8 cellular contexts compared by ENCODE assay signal in the genomic region with DNA sequence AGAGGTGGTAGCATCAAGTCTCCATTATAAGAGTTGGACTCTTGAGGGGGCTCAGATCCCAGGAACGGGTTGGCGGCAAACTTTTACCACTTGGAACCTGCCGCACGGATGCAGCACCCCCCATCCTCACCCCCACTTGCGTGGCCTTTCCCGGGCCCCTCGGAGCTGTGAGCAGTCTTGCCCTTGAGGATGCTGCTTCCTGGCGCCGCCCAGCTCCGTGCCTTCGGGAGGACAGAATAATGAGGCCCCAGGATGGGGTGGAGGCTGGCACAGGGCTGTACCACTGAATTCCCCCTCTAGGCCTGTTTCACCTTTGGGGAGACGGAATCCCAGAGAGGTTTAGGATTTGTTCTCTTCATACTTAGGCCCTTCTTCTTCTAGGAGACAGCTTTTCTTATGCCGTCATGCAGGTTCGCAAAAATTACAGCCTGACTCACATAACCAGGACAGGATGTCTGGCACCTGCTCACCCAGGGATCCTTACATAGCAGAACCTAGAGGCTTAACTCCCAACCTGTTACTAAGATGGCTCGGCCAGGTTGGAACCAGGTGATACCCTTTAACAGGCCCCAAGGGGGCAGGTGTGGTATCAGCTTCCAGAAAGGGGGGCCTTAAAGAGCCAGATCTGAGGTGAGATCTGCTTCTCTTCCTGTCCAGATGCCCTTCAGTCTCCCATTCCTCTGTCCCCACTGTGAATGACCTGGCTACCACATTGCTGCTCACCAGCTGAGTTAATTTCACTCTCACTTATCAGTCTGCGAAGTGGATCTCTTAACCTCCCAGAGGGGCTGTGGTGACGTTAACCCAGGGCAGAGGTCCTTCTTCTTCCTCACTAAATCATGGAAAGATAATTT. TPM values are rescaled to one million over a fixed set of nuclear protein-coding genes. Genes with fewer than 3 reads are reported as not detected.
DNase-seq lines count a peak whose midpoint lies in the region; ATAC-seq and TF ChIP-seq lines count a peak whose summit lies in the region.

No MANE protein-coding gene starts in this region.

- peaks cover 11% of the 10 kb centered on the region for H3K4me1 Mint-ChIP-seq in Caco-2 (ENCODE audit: low read depth, unreplicated experiment)
- H3K4me1 Mint-ChIP-seq in dendritic cell treated with granulocyte-macrophage colony-stimulating factor and Interleukin-4, amounts not matched to agents 40 ng/mL and 50 ng/mL, for 4 days (ENCODE audit: low read depth) = peaks cover 30% of the 10 kb centered on the region
- peaks cover 61% of the 10 kb centered on the region for H3K4me1 Mint-ChIP-seq in nephron progenitor cell

- TF ChIP-seq CTCF in Caco-2 (IDR thresholded peaks at IDR 0.05; ENCODE audit: insufficient read depth in 1 of 2, low read depth in 1 of 2, low read length in 1 of 2, severe bottlenecking in 1 of 2, unreplicated experiment in 1 of 2) (no peak), nephron progenitor cell (IDR thresholded peaks at IDR 0.05) (no peak)

- H3K36me3 Mint-ChIP-seq in Caco-2 (ENCODE audit: insufficient read depth, unreplicated experiment) = peaks cover 39% of the 10 kb centered on the region
- H3K36me3 Mint-ChIP-seq in dendritic cell treated with granulocyte-macrophage colony-stimulating factor and Interleukin-4, amounts not matched to agents 40 ng/mL and 50 ng/mL, for 4 days (ENCODE audit: low read depth) = no peaks in the 10 kb centered on the region
- H3K36me3 Mint-ChIP-seq in nephron progenitor cell (ENCODE audit: low read depth) = no peaks in the 10 kb centered on the region

- ATAC-seq in GM18517 (IDR thresholded peaks at IDR 0.05; ENCODE audit: unreplicated experiment) = no peak

- POLR2A ChIA-PET in Caco-2 (lab: Charles Lee) = interaction anchor here (1.9 kb wide), 2 partner anchors 9 to 13 kb away, joined by 5 to 7 read pairs; no protein-coding TSS in a partner anchor

- peaks cover 2% of the 10 kb centered on the region; the same call in 1 of the 2 replicates for H3K36me3 ChIP-seq in Caco-2 (ENCODE audit: control insufficient read depth, insufficient read depth, low read length)

- H3K27me3 ChIP-seq in Caco-2 (replicated peaks; ENCODE audit: control insufficient read depth, insufficient read depth, low read length) = no peaks in the 10 kb centered on the region

- no peaks in the 10 kb centered on the region for H3K9me3 ChIP-seq in Caco-2

- TSS peak; percentile 34 for BruUV-seq in Caco-2 (replicated peaks; lab: Mats Ljungman, UMichigan)

- H3K27me3 Mint-ChIP-seq in Caco-2 (ENCODE audit: insufficient read depth, unreplicated experiment) = no peaks in the 10 kb centered on the region
- H3K27me3 Mint-ChIP-seq in dendritic cell treated with granulocyte-macrophage colony-stimulating factor and Interleukin-4, amounts not matched to agents 40 ng/mL and 50 ng/mL, for 4 days = peaks cover 60% of the 10 kb centered on the region
- H3K27me3 Mint-ChIP-seq in nephron progenitor cell (ENCODE audit: low read depth, poor library complexity) = peaks cover 70% of the 10 kb centered on the region

- DNase-seq in Caco-2 (no peak), NCI-H2107 (lab: John Stamatoyannopoulos, UW) (peak; percentile 48), nephron progenitor cell (no peak), GM19240 (ENCODE audit: insufficient read length, low spot score) (no peak), NCI-H1694 (lab: John Stamatoyannopoulos, UW) (no peak)
- no peak for DNase-seq in stimulated activated CD4-positive, alpha-beta T cell treated with anti-CD3 and anti-CD28 coated beads, Interleukin-15, amount 100 ng/mL, for 24 hours

- H3K4me3 Mint-ChIP-seq in Caco-2 (ENCODE audit: unreplicated experiment) (peak overlapping the region; percentile 76), nephron progenitor cell (peak overlapping the region; percentile 79)
- peak overlapping the region; percentile 62 for H3K4me3 Mint-ChIP-seq in dendritic cell treated with granulocyte-macrophage colony-stimulating factor and Interleukin-4, amounts not matched to agents 40 ng/mL and 50 ng/mL, for 4 days

- H3K4me1 ChIP-seq in Caco-2 = peaks cover 69% of the 10 kb centered on the region

- H3K27ac Mint-ChIP-seq in Caco-2 (ENCODE audit: unreplicated experiment) = no peak overlapping the region
- no peak overlapping the region for H3K27ac Mint-ChIP-seq in dendritic cell treated with granulocyte-macrophage colony-stimulating factor and Interleukin-4, amounts not matched to agents 40 ng/mL and 50 ng/mL, for 4 days
- H3K27ac Mint-ChIP-seq in nephron progenitor cell = no peak overlapping the region

- peak overlapping the region; percentile 83 for H3K4me3 ChIP-seq in Caco-2 (ENCODE audit: low read depth, low read length)

- CTCF ChIA-PET in Caco-2 (lab: Charles Lee) = interaction anchor here (0.7 to 1.2 kb wide), 4 partner anchors 14 to 1524 kb away, joined by 3 to 5 read pairs (median 4); partner anchors contain the start of gene KDF1

- intact Hi-C loops in Caco-2 (cut with micrococcal nuclease; ENCODE audit: unreplicated experiment) = loop anchor here (5.0 kb wide), 1 partner anchor 298 kb away; the partner anchor contains the start of gene ARID1A
- intact Hi-C loops in dendritic cell treated with granulocyte-macrophage colony-stimulating factor and Interleukin-4, amounts not matched to agents 40 ng/mL and 50 ng/mL, for 4 days (cut with micrococcal nuclease) = loop anchor here (5.0 kb wide), 1 partner anchor 47 kb away; no protein-coding TSS in a partner anchor

- H3K9me3 Mint-ChIP-seq in Caco-2 (ENCODE audit: unreplicated experiment) (no peaks in the 10 kb centered on the region), nephron progenitor cell (no peaks in the 10 kb centered on the region)
- no peaks in the 10 kb centered on the region for H3K9me3 Mint-ChIP-seq in dendritic cell treated with granulocyte-macrophage colony-stimulating factor and Interleukin-4, amounts not matched to agents 40 ng/mL and 50 ng/mL, for 4 days

RNA-seq across cellular contexts. Expression of gene TRNP1, which starts 1.5 kb away (rescaled TPM):
- total RNA-seq in Caco-2 (2022) = 23.3 and 23.6 TPM in 2 replicates

RNA-seq across cellular contexts. Expression of gene TENT5B, which starts 17.7 kb away (rescaled TPM):
- 19.4 and 21.1 TPM in 2 replicates for total RNA-seq in Caco-2 (2022)

RNA-seq across cellular contexts. Expression of gene KDF1, which starts 34.7 kb away (rescaled TPM):
- 13.5 and 14.1 TPM in 2 replicates for total RNA-seq in Caco-2 (2022)
